ENCODE assay signal across 24 cellular contexts in the genomic region with DNA sequence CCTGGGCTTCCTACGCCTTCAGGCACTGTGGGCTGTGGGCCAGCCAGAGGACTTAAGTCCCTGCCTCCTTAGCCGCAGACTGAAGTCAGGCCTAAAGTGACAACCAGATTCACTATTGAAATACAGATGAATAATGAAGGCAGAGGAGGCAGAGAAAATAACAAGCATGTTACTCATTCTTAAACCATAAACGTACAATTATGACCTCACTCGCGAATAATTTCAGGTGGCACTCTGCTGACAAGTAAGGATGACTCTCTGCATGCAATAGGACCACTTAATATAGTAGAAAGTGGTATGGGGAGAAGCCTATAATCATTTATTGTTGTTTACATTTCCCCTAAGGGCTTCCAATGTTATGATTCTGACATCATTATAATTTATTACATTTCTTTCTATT.
A peak's percentile ranks its signal among the peaks of the same experiment; 100 is the strongest.
DNase-seq lines count a peak whose midpoint lies in the region; FAIRE-seq and TF ChIP-seq lines count a peak whose summit lies in the region.
"Had no signal": no experiment of that assay in that cellular context is flagged by ENCODE, and none has a peak within 500 bp of the region (broad histone marks: within the 10 kb centered on the region; RNA-seq: fewer than 3 reads in every experiment).

No MANE protein-coding gene starts in this region.

- H3K9me3 ChIP-seq in astrocyte (ENCODE audit: insufficient read depth, low read depth, low read length) = no peaks in the 10 kb centered on the region
- H3K9me3 ChIP-seq: ascending aorta, esophagus muscularis mucosa, gastroesophageal sphincter, uterus had no signal

- no peak for TF ChIP-seq CTCF in astrocyte (IDR thresholded peaks at IDR 0.05; ENCODE audit: insufficient read depth, low read depth, low read length)

- no peak overlapping the region for H3K27ac Mint-ChIP-seq in astrocyte (ENCODE audit: unreplicated experiment)
- H3K27ac Mint-ChIP-seq: activated naive CD8-positive, alpha-beta T cell; activated T-helper 1 cell treated with anti-CD3 and anti-CD28 coated beads, Interleukin-12 subunit alpha, Interleukin-12 subunit beta, Interleukin-2, Interleukin-4 antibody, amounts not matched to agents 30 ng/mL and 10 ng/mL and 1 ng/mL, durations not matched to agents 14 hours and 24 hours and 36 hours; B cell; stimulated activated memory B cell treated with anti-CD40 and anti-IgM and Interleukin-4, amounts not matched to agents 10 μg/mL and 1 μg/mL and 100 μg/mL, for 72 hours had no signal

- H3K4me1 ChIP-seq in astrocyte (ENCODE audit: insufficient read depth, low read length) = peaks cover 11% of the 10 kb centered on the region
- H3K4me1 ChIP-seq: ascending aorta, esophagus muscularis mucosa, gastroesophageal sphincter, uterus had no signal

- no peak overlapping the region for H3K4me3 Mint-ChIP-seq in astrocyte (ENCODE audit: unreplicated experiment)
- H3K4me3 Mint-ChIP-seq: activated naive CD8-positive, alpha-beta T cell; activated T-helper 1 cell treated with anti-CD3 and anti-CD28 coated beads, Interleukin-12 subunit alpha, Interleukin-12 subunit beta, Interleukin-2, Interleukin-4 antibody, amounts not matched to agents 30 ng/mL and 10 ng/mL and 1 ng/mL, durations not matched to agents 14 hours and 24 hours and 36 hours; B cell; stimulated activated memory B cell treated with anti-CD40 and anti-IgM and Interleukin-4, amounts not matched to agents 10 μg/mL and 1 μg/mL and 100 μg/mL, for 72 hours had no signal

- no peaks in the 10 kb centered on the region for H3K36me3 Mint-ChIP-seq in astrocyte (ENCODE audit: low read depth, unreplicated experiment)
- H3K36me3 Mint-ChIP-seq: activated naive CD8-positive, alpha-beta T cell; stimulated activated memory B cell treated with anti-CD40 and anti-IgM and Interleukin-4, amounts not matched to agents 10 μg/mL and 1 μg/mL and 100 μg/mL, for 72 hours had no signal

- FAIRE-seq in astrocyte (lab: Jason Lieb, UNC) = peak; percentile 73
- FAIRE-seq: K562 had no signal

- no peak overlapping the region for H3K9ac ChIP-seq in astrocyte (ENCODE audit: low read length)

- no peaks in the 10 kb centered on the region for H3K27me3 ChIP-seq in astrocyte (ENCODE audit: insufficient read depth, low read length)
- H3K27me3 ChIP-seq: ascending aorta, esophagus muscularis mucosa, gastroesophageal sphincter, uterus had no signal

- DNase-seq in GM03348 (ENCODE audit: low spot score) = peak; percentile 9
- DNase-seq in HT1080 (ENCODE audit: low read depth) = peak; percentile 84
- DNase-seq in astrocyte (ENCODE audit: low read depth) = peak; percentile 83
- DNase-seq in renal cortical epithelial cell (ENCODE audit: low read depth) = peak; percentile 61
- no peak for DNase-seq in Kasumi-1 (lab: John Stamatoyannopoulos, UW)
- no peak for DNase-seq in hippocampal formation (lab: John Stamatoyannopoulos, UW)
- DNase-seq in NOMO-1 treated with dmso at 0.1 percent for 144 hours (lab: John Stamatoyannopoulos, UW; ENCODE audit: unreplicated experiment) = no peak
- DNase-seq: activated CD4-positive, alpha-beta T cell treated with anti-CD3 and anti-CD28 coated beads, Interleukin-2, amount 50 U/mL, for 1 hour; effector memory CD4-positive, alpha-beta T cell; H7; mesendoderm; MV-4-11; NCI-H1694; nucleus accumbens; uterus had no signal

- no peaks in the 10 kb centered on the region for H3K9me3 Mint-ChIP-seq in astrocyte (ENCODE audit: unreplicated experiment)
- H3K9me3 Mint-ChIP-seq: activated T-helper 1 cell treated with anti-CD3 and anti-CD28 coated beads, Interleukin-12 subunit alpha, Interleukin-12 subunit beta, Interleukin-2, Interleukin-4 antibody, amounts not matched to agents 30 ng/mL and 10 ng/mL and 1 ng/mL, durations not matched to agents 14 hours and 24 hours and 36 hours had no signal

- H4K20me1 ChIP-seq in astrocyte (ENCODE audit: insufficient read depth, low read length) = no peaks in the 10 kb centered on the region

- no peak overlapping the region for H3K4me3 ChIP-seq in astrocyte (ENCODE audit: insufficient read depth, low read depth, low read length)
- H3K4me3 ChIP-seq: ascending aorta, esophagus muscularis mucosa, gastroesophageal sphincter, K562, smooth muscle cell, uterus had no signal

- H3K4me1 Mint-ChIP-seq in astrocyte (ENCODE audit: low read depth, unreplicated experiment) = no peaks in the 10 kb centered on the region
- H3K4me1 Mint-ChIP-seq: B cell; stimulated activated memory B cell treated with anti-CD40 and anti-IgM and Interleukin-4, amounts not matched to agents 10 μg/mL and 1 μg/mL and 100 μg/mL, for 72 hours had no signal

- no peaks in the 10 kb centered on the region for H3K27me3 Mint-ChIP-seq in astrocyte (ENCODE audit: low read depth, unreplicated experiment)
- H3K27me3 Mint-ChIP-seq: B cell; stimulated activated memory B cell treated with anti-CD40 and anti-IgM and Interleukin-4, amounts not matched to agents 10 μg/mL and 1 μg/mL and 100 μg/mL, for 72 hours had no signal

- H3K79me2 ChIP-seq in astrocyte (ENCODE audit: insufficient read depth, low read length) = no peaks in the 10 kb centered on the region

- H3K36me3 ChIP-seq in astrocyte (ENCODE audit: insufficient read depth, low read length) = no peaks in the 10 kb centered on the region
- H3K36me3 ChIP-seq: ascending aorta, esophagus muscularis mucosa, gastroesophageal sphincter, uterus had no signal

- H3K27ac ChIP-seq in astrocyte (ENCODE audit: low read depth, low read length) = peak overlapping the region; percentile 0
- H3K27ac ChIP-seq: ascending aorta, esophagus muscularis mucosa, gastroesophageal sphincter, uterus had no signal

- H3K4me2 ChIP-seq in astrocyte (ENCODE audit: low read length) = no peak overlapping the region
- H3K4me2 ChIP-seq: smooth muscle cell had no signal

- no peak overlapping the region for H2AFZ ChIP-seq in astrocyte (ENCODE audit: low read depth, low read length)

Comparison
In these comparisons a context has a peak if more than half of its experiments do, and no peak if none do; other contexts are left out.
1. DNase-seq: peak in GM03348 (single experiment), HT1080 (single experiment), astrocyte (single experiment) and renal cortical epithelial cell (single experiment); none in Kasumi-1 (0 of 2), hippocampal formation (0 of 2) and NOMO-1 treated with dmso at 0.1 percent for 144 hours (single experiment).